Comparison of ENCODE assay signal across 13 cellular contexts in the genomic region with DNA sequence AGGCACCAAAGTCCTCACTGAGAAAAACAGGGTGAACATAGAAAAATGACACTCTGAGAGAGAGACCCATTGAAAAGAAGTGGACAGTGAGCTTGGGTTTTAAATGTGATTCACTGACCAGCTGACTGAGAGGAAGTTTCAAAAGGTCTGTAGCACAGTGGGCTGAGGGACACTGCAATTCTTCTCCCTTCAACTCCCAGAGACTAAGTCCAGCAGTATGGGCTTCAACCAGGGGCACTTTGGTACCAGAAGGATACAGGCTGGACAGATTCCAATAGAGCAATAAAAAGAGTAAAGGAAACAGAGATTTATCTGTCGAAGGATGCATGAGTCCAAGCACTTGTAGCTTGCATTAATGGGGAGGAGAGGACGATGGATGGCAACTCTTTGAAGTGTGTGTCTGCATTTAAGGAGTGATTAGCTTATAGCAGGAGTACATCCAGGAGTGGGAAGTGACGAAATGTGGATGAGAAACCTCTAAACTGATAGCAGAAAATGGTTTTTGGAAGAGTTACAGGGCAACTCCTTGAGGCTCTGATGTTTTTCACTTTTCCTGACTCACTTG.
DNase-seq lines count a peak whose midpoint lies in the region; ATAC-seq, FAIRE-seq and TF ChIP-seq lines count a peak whose summit lies in the region.
"Had no signal": no experiment of that assay in that cellular context is flagged by ENCODE, and none has a peak within 500 bp of the region (broad histone marks: within the 10 kb centered on the region; RNA-seq: fewer than 3 reads in every experiment).

No MANE protein-coding gene starts in this region.

- H3K36me3 ChIP-seq in HepG2 (replicated peaks in 1 of 2; ENCODE audit: control insufficient read depth in 1 of 2, insufficient read depth in 2 of 2, low read length in 2 of 2) (no peaks in the 10 kb centered on the region), upper lobe of right lung (no peaks in the 10 kb centered on the region)
- H3K36me3 ChIP-seq: thoracic aorta had no signal

- CTCF ChIA-PET in HepG2 (lab: Yijun Ruan, JAX; ENCODE audit: low intra/inter-chr PET ratio, low total read pairs) = no interaction called here

- no peaks in the 10 kb centered on the region for H3K27me3 ChIP-seq in HepG2 (ENCODE audit: control insufficient read depth in 1 of 2, insufficient read depth in 2 of 2, low read length in 2 of 2)
- H3K27me3 ChIP-seq in upper lobe of right lung = no peaks in the 10 kb centered on the region

- H2AFZ ChIP-seq in HepG2 (ENCODE audit: low read length) = no peak overlapping the region

- H3K4me1 ChIP-seq in HepG2 (ENCODE audit: insufficient read depth, low read length) (peaks cover 67% of the 10 kb centered on the region), upper lobe of right lung (peaks cover 8% of the 10 kb centered on the region)

- H3K4me2 ChIP-seq in HepG2 (ENCODE audit: low read depth, low read length) = peak overlapping the region; percentile 26

- TF ChIP-seq RAD21 in HepG2 (CRISPR knock-in tag; IDR thresholded peaks at IDR 0.05) = no peak

- H3K79me2 ChIP-seq in HepG2 (ENCODE audit: insufficient read depth, low read length) = no peaks in the 10 kb centered on the region

- intact Hi-C loops in left cardiac atrium (cut with DNase I) = no loop called here
- intact Hi-C loops in Right ventricle myocardium inferior (cut with DNase I) = loop anchor here (10.0 kb wide), 1 partner anchor 115 kb away; no protein-coding TSS in a partner anchor
- intact Hi-C loops in HepG2 (cut with micrococcal nuclease; ENCODE audit: unreplicated experiment) = loop anchor here (2.0 kb wide), 1 partner anchor 79 kb away; no protein-coding TSS in a partner anchor
- intact Hi-C loops in upper lobe of right lung (cut with DNase I) = no loop called here

- POLR2A ChIA-PET in HepG2 (lab: Yijun Ruan, JAX) = interaction anchor here (1.4 to 3.3 kb wide), 5 partner anchors 9 to 130 kb away, joined by 4 to 25 read pairs (median 9); no protein-coding TSS in a partner anchor

- FAIRE-seq in HepG2 (lab: Jason Lieb, UNC) = no peak
- FAIRE-seq: D721Med had no signal

- ATAC-seq in left cardiac atrium = peak; percentile 6 to 30
- ATAC-seq in Right ventricle myocardium inferior = no peak
- ATAC-seq in HepG2 = peak; percentile 43
- peak; percentile 51 for ATAC-seq in upper lobe of right lung

- H3K9me3 ChIP-seq in HepG2 (ENCODE audit: low read length) (0 out of 2 replicates have a peak, but pooled peaks cover 4% of the 10 kb centered on the region), upper lobe of right lung (no peaks in the 10 kb centered on the region)
- H3K9me3 ChIP-seq: thoracic aorta had no signal

- in situ Hi-C loops in HepG2 (cut with HindIII; ENCODE audit: extremely low pct_ligation_motif_present, low pct_unique_long_range_greater_than_20kb) = loop anchor here (10.0 kb wide), 1 partner anchor 135 kb away; no protein-coding TSS in a partner anchor

- DNase-seq in left cardiac atrium (no peak), Right ventricle myocardium inferior (ENCODE audit: missing footprints) (no peak), amniotic epithelial cell (ENCODE audit: low read depth) (peak; percentile 99), HepG2 (ENCODE audit: low spot score) (peak; percentile 15), upper lobe of right lung (no peak), HCEC 1CT (no peak), cortex of kidney (lab: John Stamatoyannopoulos, UW) (no peak), C1 segment of cervical spinal cord (lab: John Stamatoyannopoulos, UW) (no peak)
- DNase-seq: activated CD4-positive, alpha-beta T cell treated with anti-CD3 and anti-CD28 coated beads for 4 hours; activated T-cell treated with anti-CD3 and anti-CD28 coated beads, Interleukin-2, amount 50 U/mL, for 1 hour; NCI-H2029 had no signal

- H3K27ac ChIP-seq in HepG2 (ENCODE audit: extremely low read length, insufficient read depth, low read length) (peak overlapping the region; percentile 6), upper lobe of right lung (no peak overlapping the region)
- H3K27ac ChIP-seq: thoracic aorta had no signal

- TSS peak; percentile 68 for BruUV-seq in HepG2 (replicated peaks; lab: Mats Ljungman, UMichigan)

- TF ChIP-seq POLR2A in HepG2 (IDR thresholded peaks at IDR 0.05; ENCODE audit: insufficient read depth in 1 of 2, low read depth in 2 of 2, low read length in 2 of 2) = no peak

- WGBS in HepG2 (ENCODE audit: low lambda C conversion rate) = 17% methylated on average over 3 of the region's 3 CpGs

- TF ChIP-seq CTCF in HepG2 (CRISPR knock-in tag; IDR thresholded peaks at IDR 0.05) = no peak
- TF ChIP-seq CTCF in upper lobe of right lung (IDR thresholded peaks at IDR 0.05) = no peak

- TF ChIP-seq EP300 in HepG2 (IDR thresholded peaks at IDR 0.05; ENCODE audit: low read depth in 2 of 2, low read length in 2 of 2) = no peak
- TF ChIP-seq EP300 in HepG2 (CRISPR knock-in tag; IDR thresholded peaks at IDR 0.05; ENCODE audit: borderline replicate concordance) = no peak

- no peak overlapping the region for H3K9ac ChIP-seq in HepG2 (ENCODE audit: insufficient read depth, low read depth, low read length)

- H3K4me3 ChIP-seq in HepG2 (replicated peaks in 1 of 3; ENCODE audit: insufficient read depth in 1 of 3, low read depth in 2 of 3, low read length in 3 of 3) (no peak overlapping the region), upper lobe of right lung (no peak overlapping the region)
- H3K4me3 ChIP-seq: thoracic aorta had no signal

- H4K20me1 ChIP-seq in HepG2 (ENCODE audit: insufficient read depth, low read length) = no peaks in the 10 kb centered on the region

TF ChIP-seq in HepG2, 621 proteins besides CTCF, POLR2A, EP300 and RAD21 (continues in another document):
- TF ChIP-seq, protein P1, sequence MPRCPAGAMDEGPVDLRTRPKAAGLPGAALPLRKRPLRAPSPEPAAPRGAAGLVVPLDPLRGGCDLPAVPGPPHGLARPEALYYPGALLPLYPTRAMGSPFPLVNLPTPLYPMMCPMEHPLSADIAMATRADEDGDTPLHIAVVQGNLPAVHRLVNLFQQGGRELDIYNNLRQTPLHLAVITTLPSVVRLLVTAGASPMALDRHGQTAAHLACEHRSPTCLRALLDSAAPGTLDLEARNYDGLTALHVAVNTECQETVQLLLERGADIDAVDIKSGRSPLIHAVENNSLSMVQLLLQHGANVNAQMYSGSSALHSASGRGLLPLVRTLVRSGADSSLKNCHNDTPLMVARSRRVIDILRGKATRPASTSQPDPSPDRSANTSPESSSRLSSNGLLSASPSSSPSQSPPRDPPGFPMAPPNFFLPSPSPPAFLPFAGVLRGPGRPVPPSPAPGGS (CRISPR knock-in tag; IDR thresholded peaks at IDR 0.05) = 0 out of 2 replicates have a peak, but pooled peaks have one; percentile 47
- TF ChIP-seq, protein P2, sequence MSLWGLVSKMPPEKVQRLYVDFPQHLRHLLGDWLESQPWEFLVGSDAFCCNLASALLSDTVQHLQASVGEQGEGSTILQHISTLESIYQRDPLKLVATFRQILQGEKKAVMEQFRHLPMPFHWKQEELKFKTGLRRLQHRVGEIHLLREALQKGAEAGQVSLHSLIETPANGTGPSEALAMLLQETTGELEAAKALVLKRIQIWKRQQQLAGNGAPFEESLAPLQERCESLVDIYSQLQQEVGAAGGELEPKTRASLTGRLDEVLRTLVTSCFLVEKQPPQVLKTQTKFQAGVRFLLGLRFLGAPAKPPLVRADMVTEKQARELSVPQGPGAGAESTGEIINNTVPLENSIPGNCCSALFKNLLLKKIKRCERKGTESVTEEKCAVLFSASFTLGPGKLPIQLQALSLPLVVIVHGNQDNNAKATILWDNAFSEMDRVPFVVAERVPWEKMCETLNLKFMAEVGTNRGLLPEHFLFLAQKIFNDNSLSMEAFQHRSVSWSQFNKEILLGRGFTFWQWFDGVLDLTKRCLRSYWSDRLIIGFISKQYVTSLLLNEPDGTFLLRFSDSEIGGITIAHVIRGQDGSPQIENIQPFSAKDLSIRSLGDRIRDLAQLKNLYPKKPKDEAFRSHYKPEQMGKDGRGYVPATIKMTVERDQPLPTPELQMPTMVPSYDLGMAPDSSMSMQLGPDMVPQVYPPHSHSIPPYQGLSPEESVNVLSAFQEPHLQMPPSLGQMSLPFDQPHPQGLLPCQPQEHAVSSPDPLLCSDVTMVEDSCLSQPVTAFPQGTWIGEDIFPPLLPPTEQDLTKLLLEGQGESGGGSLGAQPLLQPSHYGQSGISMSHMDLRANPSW (CRISPR knock-in tag; IDR thresholded peaks at IDR 0.05; ENCODE audit: borderline replicate concordance) = 0 out of 2 replicates have a peak, but pooled peaks have one; percentile 24
- TF ChIP-seq KDM3A (CRISPR knock-in tag; IDR thresholded peaks at IDR 0.05; ENCODE audit: low read depth) = 0 out of 2 replicates have a peak, but pooled peaks have one; percentile 2
- TF ChIP-seq NKX3-1 (CRISPR knock-in tag; IDR thresholded peaks at IDR 0.05) = no peak
- TF ChIP-seq, protein P3, sequence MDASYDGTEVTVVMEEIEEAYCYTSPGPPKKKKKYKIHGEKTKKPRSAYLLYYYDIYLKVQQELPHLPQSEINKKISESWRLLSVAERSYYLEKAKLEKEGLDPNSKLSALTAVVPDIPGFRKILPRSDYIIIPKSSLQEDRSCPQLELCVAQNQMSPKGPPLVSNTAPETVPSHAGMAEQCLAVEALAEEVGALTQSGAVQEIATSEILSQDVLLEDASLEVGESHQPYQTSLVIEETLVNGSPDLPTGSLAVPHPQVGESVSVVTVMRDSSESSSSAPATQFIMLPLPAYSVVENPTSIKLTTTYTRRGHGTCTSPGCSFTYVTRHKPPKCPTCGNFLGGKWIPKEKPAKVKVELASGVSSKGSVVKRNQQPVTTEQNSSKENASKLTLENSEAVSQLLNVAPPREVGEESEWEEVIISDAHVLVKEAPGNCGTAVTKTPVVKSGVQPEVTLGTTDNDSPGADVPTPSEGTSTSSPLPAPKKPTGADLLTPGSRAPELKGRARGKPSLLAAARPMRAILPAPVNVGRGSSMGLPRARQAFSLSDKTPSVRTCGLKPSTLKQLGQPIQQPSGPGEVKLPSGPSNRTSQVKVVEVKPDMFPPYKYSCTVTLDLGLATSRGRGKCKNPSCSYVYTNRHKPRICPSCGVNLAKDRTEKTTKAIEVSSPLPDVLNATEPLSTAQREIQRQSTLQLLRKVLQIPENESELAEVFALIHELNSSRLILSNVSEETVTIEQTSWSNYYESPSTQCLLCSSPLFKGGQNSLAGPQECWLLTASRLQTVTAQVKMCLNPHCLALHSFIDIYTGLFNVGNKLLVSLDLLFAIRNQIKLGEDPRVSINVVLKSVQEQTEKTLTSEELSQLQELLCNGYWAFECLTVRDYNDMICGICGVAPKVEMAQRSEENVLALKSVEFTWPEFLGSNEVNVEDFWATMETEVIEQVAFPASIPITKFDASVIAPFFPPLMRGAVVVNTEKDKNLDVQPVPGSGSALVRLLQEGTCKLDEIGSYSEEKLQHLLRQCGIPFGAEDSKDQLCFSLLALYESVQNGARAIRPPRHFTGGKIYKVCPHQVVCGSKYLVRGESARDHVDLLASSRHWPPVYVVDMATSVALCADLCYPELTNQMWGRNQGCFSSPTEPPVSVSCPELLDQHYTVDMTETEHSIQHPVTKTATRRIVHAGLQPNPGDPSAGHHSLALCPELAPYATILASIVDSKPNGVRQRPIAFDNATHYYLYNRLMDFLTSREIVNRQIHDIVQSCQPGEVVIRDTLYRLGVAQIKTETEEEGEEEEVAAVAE (CRISPR knock-in tag; IDR thresholded peaks at IDR 0.05; ENCODE audit: borderline replicate concordance) = 0 out of 2 replicates have a peak, but pooled peaks have one; percentile 14
- TF ChIP-seq GABPB1 (CRISPR knock-in tag; IDR thresholded peaks at IDR 0.05) = 0 out of 2 replicates have a peak, but pooled peaks have one; percentile 0

Comparison
In these comparisons a context has a peak if more than half of its experiments do, and no peak if none do; other contexts are left out.
1. intact Hi-C loops: an anchor here in Right ventricle myocardium inferior (10.0 kb wide) and HepG2 (2.0 kb wide); none called in left cardiac atrium and upper lobe of right lung.
2. DNase-seq: peak in amniotic epithelial cell (single experiment) and HepG2 (single experiment); none in left cardiac atrium (single experiment), Right ventricle myocardium inferior (single experiment), upper lobe of right lung (single experiment), HCEC 1CT (single experiment), cortex of kidney (single experiment) and C1 segment of cervical spinal cord (0 of 14).